In genomic region chr15:65375871-65376552, GRCh38 we compare ENCODE assay signal across 13 cellular contexts. TPM values are rescaled to one million over a fixed set of nuclear protein-coding genes. Genes with fewer than 3 reads are reported as not detected.
A peak's percentile ranks its signal among the peaks of the same experiment; 100 is the strongest.
DNase-seq lines count a peak whose midpoint lies in the region; ATAC-seq, FAIRE-seq and TF ChIP-seq lines count a peak whose summit lies in the region.
"Had no signal": no experiment of that assay in that cellular context is flagged by ENCODE, and none has a peak within 500 bp of the region (broad histone marks: within the 10 kb centered on the region; RNA-seq: fewer than 3 reads in every experiment).

No MANE protein-coding gene starts in this region.

- RAD21 ChIA-PET in GM12878 (lab: Charles Lee; ENCODE audit: unreplicated experiment), result no interaction called here

- H2AFZ ChIP-seq in GM12878 (ENCODE audit: control insufficient read depth, low read depth, low read length), result no peak overlapping the region

- H4K20me1 ChIP-seq in GM12878 (ENCODE audit: control insufficient read depth, insufficient read depth), result no peaks in the 10 kb centered on the region

- H3K4me3 ChIP-seq in cardiac muscle cell (peak overlapping the region; percentile 91), heart left ventricle (peak overlapping the region in 1 of 12 donors; percentile 58), GM12878 (no peak overlapping the region), mesodermal cell (ENCODE audit: extremely low read depth, insufficient read depth, low read length, poor library complexity, severe bottlenecking) (peak overlapping the region; percentile 88), upper lobe of right lung (no peak overlapping the region)

- no peak for TF ChIP-seq EP300 in GM12878 (IDR thresholded peaks at IDR 0.05; ENCODE audit: borderline replicate concordance in 1 of 2, control insufficient read depth in 1 of 2, low read depth in 2 of 2, low read length in 2 of 2)

- H3K4me1 ChIP-seq in cardiac muscle cell (ENCODE audit: low read depth), result peaks cover 11% of the 10 kb centered on the region
- H3K4me1 ChIP-seq in heart left ventricle, result peaks cover 0 to 26% (median 14%) of the 10 kb centered on the region in 12 donors
- no peaks in the 10 kb centered on the region for H3K4me1 ChIP-seq in GM12878 (ENCODE audit: control insufficient read depth, insufficient read depth, low read length)
- H3K4me1 ChIP-seq in mesodermal cell (ENCODE audit: control insufficient read depth, insufficient read depth, low read length, poor library complexity, severe bottlenecking), result peaks cover 39% of the 10 kb centered on the region
- peaks cover 12% of the 10 kb centered on the region for H3K4me1 ChIP-seq in upper lobe of right lung

- POLR2A ChIA-PET in GM12878 (lab: Charles Lee), result no interaction called here

- H3K36me3 ChIP-seq in cardiac muscle cell, result peaks cover 4% of the 10 kb centered on the region
- H3K36me3 ChIP-seq in heart left ventricle, result no peaks in the 10 kb centered on the region
- H3K36me3 ChIP-seq in GM12878 (ENCODE audit: control insufficient read depth in 2 of 2, insufficient read depth in 2 of 2, low read length in 1 of 2), result no peaks in the 10 kb centered on the region
- peaks cover 35% of the 10 kb centered on the region for H3K36me3 ChIP-seq in mesodermal cell (ENCODE audit: control insufficient read depth, insufficient read depth, low read length)
- H3K36me3 ChIP-seq in upper lobe of right lung, result no peaks in the 10 kb centered on the region

- no TSS peak for BruUV-seq in GM12878 (replicated peaks; lab: Mats Ljungman, UMichigan)

- no peaks in the 10 kb centered on the region for H3K27me3 ChIP-seq in cardiac muscle cell
- peaks cover 0 to 71% (median 18%) of the 10 kb centered on the region in 9 donors for H3K27me3 ChIP-seq in heart left ventricle
- peaks cover 20 to 32% of the 10 kb centered on the region in 2 experiments for H3K27me3 ChIP-seq in GM12878 (replicated peaks in 1 of 2; ENCODE audit: control insufficient read depth in 2 of 2, insufficient read depth in 2 of 2, low read length in 1 of 2)
- H3K27me3 ChIP-seq in upper lobe of right lung, result peaks cover 57% of the 10 kb centered on the region

- DNase-seq in cardiac muscle cell (ENCODE audit: low read depth in 1 of 2, low spot score in 1 of 2) (no peak), heart left ventricle (no peak), GM12878 (ENCODE audit: low read depth, low spot score) (no peak), upper lobe of right lung (peak; percentile 37), 8988T (no peak), AG08395 (ENCODE audit: low spot score) (no peak)
- DNase-seq in activated T-helper 2 cell treated with anti-CD3 and anti-CD28 coated beads, Interferon-gamma antibody, Interleukin-2, Interleukin-4, amounts not matched to agents 10 μg/mL and 5 μg/mL and 100 μg/mL, durations not matched to agents 14 hours and 24 hours and 36 hours (ENCODE audit: low spot score), result no peak
- DNase-seq: activated CD4-positive, alpha-beta T cell treated with anti-CD3 and anti-CD28 coated beads for 4 hours; cerebellar nuclear complex; NCI-H2029 treated with DMSO at 0.1 percent for 48 hours had no signal

- H3K27ac Mint-ChIP-seq in activated T-helper 2 cell treated with anti-CD3 and anti-CD28 coated beads, Interferon-gamma antibody, Interleukin-2, Interleukin-4, amounts not matched to agents 10 μg/mL and 5 μg/mL and 100 μg/mL, durations not matched to agents 14 hours and 24 hours and 36 hours, result no peak overlapping the region

- H3K27ac ChIP-seq in cardiac muscle cell (no peak overlapping the region), heart left ventricle (no peak overlapping the region), GM12878 (ENCODE audit: control insufficient read depth, insufficient read depth) (no peak overlapping the region), mesodermal cell (ENCODE audit: low read depth, low read length, severe bottlenecking) (no peak overlapping the region), upper lobe of right lung (no peak overlapping the region)

- ATAC-seq in heart left ventricle, result no peak
- no peak for ATAC-seq in GM12878
- ATAC-seq in upper lobe of right lung, result no peak

- SMC1A ChIA-PET in GM12878 (lab: Charles Lee; ENCODE audit: uncharacterized antibody, unreplicated experiment), result interaction anchor here (0.5 kb wide), 1 partner anchor 389 kb away, joined by 3 read pairs; no protein-coding TSS in a partner anchor

- CTCF ChIA-PET in GM12878 (lab: Yijun Ruan, JAX), result interaction anchor here (0.8 kb wide), 1 partner anchor 9 kb away, joined by 3 read pairs; no protein-coding TSS in a partner anchor

- FAIRE-seq in GM12878 (lab: Jason Lieb, UNC), result no peak

- no peaks in the 10 kb centered on the region for H3K9me3 ChIP-seq in cardiac muscle cell (ENCODE audit: low read depth)
- H3K9me3 ChIP-seq in heart left ventricle, result no peaks in the 10 kb centered on the region
- H3K9me3 ChIP-seq in GM12878 (replicated peaks; ENCODE audit: control insufficient read depth, insufficient read depth, low read length), result no peaks in the 10 kb centered on the region
- H3K9me3 ChIP-seq in mesodermal cell (ENCODE audit: control insufficient read depth, low read length), result no peaks in the 10 kb centered on the region
- no peaks in the 10 kb centered on the region for H3K9me3 ChIP-seq in upper lobe of right lung

- H3K79me2 ChIP-seq in GM12878 (ENCODE audit: control insufficient read depth, insufficient read depth, low read length), result no peaks in the 10 kb centered on the region

- H3K9ac ChIP-seq in GM12878 (ENCODE audit: control insufficient read depth, insufficient read depth, low read length), result no peak overlapping the region

- intact Hi-C loops in heart left ventricle (cut with DNase I), result no loop called here
- intact Hi-C loops in GM12878 (cut with micrococcal nuclease; ENCODE audit: unreplicated experiment), result no loop called here
- intact Hi-C loops in upper lobe of right lung (cut with DNase I), result no loop called here
- intact Hi-C loops in activated T-helper 2 cell treated with anti-CD3 and anti-CD28 coated beads, Interferon-gamma antibody, Interleukin-2, Interleukin-4, amounts not matched to agents 10 μg/mL and 5 μg/mL and 100 μg/mL, durations not matched to agents 14 hours and 24 hours and 36 hours (cut with micrococcal nuclease), result no loop called here

- H3K4me1 Mint-ChIP-seq in activated T-helper 2 cell treated with anti-CD3 and anti-CD28 coated beads, Interferon-gamma antibody, Interleukin-2, Interleukin-4, amounts not matched to agents 10 μg/mL and 5 μg/mL and 100 μg/mL, durations not matched to agents 14 hours and 24 hours and 36 hours (ENCODE audit: low read depth), result peaks cover 4% of the 10 kb centered on the region

- in situ Hi-C loops in GM12878 (cut with MboI), result no loop called here

- no peaks in the 10 kb centered on the region for H3K9me3 Mint-ChIP-seq in activated T-helper 2 cell treated with anti-CD3 and anti-CD28 coated beads, Interferon-gamma antibody, Interleukin-2, Interleukin-4, amounts not matched to agents 10 μg/mL and 5 μg/mL and 100 μg/mL, durations not matched to agents 14 hours and 24 hours and 36 hours

- H3K4me2 ChIP-seq in GM12878 (ENCODE audit: control insufficient read depth, insufficient read depth), result no peak overlapping the region

- H3K36me3 Mint-ChIP-seq in activated T-helper 2 cell treated with anti-CD3 and anti-CD28 coated beads, Interferon-gamma antibody, Interleukin-2, Interleukin-4, amounts not matched to agents 10 μg/mL and 5 μg/mL and 100 μg/mL, durations not matched to agents 14 hours and 24 hours and 36 hours (ENCODE audit: low read depth), result no peaks in the 10 kb centered on the region

- no peak for TF ChIP-seq POLR2A in heart left ventricle (IDR thresholded peaks at IDR 0.05)
- no peak for TF ChIP-seq POLR2A in GM12878 (IDR thresholded peaks at IDR 0.05; ENCODE audit: low read depth, low read length)

- no peak overlapping the region for H3K4me3 Mint-ChIP-seq in activated T-helper 2 cell treated with anti-CD3 and anti-CD28 coated beads, Interferon-gamma antibody, Interleukin-2, Interleukin-4, amounts not matched to agents 10 μg/mL and 5 μg/mL and 100 μg/mL, durations not matched to agents 14 hours and 24 hours and 36 hours (ENCODE audit: low read depth)

- WGBS in heart left ventricle, 4 donors, result 31 to 52% (median 37%) methylated on average over 4 of the region's 4 CpGs
- WGBS in GM12878 (ENCODE audit: insufficient coverage, insufficient replicate concordance, low lambda C conversion rate, missing lambda C conversion rate), result 35% methylated on average over 4 of the region's 4 CpGs
- 38% methylated on average over 2 of the region's 4 CpGs; no CpG with 5 or more reads in 1 of the 2 experiments for WGBS in mesodermal cell (ENCODE audit: insufficient coverage in 2 of 2), 2 experiments

- TF ChIP-seq RAD21 in GM12878 (IDR thresholded peaks at IDR 0.05; ENCODE audit: insufficient read depth, low read depth, low read length), result no peak

- TF ChIP-seq CTCF in cardiac muscle cell (IDR thresholded peaks at IDR 0.05; ENCODE audit: low read depth, low read length), result no peak
- no peak for TF ChIP-seq CTCF in heart left ventricle (IDR thresholded peaks at IDR 0.05)
- TF ChIP-seq CTCF in GM12878 (IDR thresholded peaks at IDR 0.05 in 2 of 3, conservative IDR thresholded peaks at IDR 0.05 in 1 of 3; ENCODE audit: control insufficient read depth in 2 of 3, extremely low read depth in 1 of 3, insufficient read depth in 1 of 3, low read depth in 3 of 3, low read length in 3 of 3), result no peak
- TF ChIP-seq CTCF in upper lobe of right lung (IDR thresholded peaks at IDR 0.05), result no peak

- H3K27me3 Mint-ChIP-seq in activated T-helper 2 cell treated with anti-CD3 and anti-CD28 coated beads, Interferon-gamma antibody, Interleukin-2, Interleukin-4, amounts not matched to agents 10 μg/mL and 5 μg/mL and 100 μg/mL, durations not matched to agents 14 hours and 24 hours and 36 hours (ENCODE audit: low read depth), result peaks cover 59% of the 10 kb centered on the region

RNA-seq across cellular contexts. Expression of gene IGDCC3, which starts 1.8 kb away (rescaled TPM):
- total RNA-seq in cardiac muscle cell (41.9 and 54.6 TPM in 2 replicates), heart left ventricle (under 1 TPM in 3 of 9 donors, not detected in 6; 0.09 to 0.33 (median 0.22) TPM), GM12878 (2014; rRNA removed) (not detected in 2 replicates), GM12878 (2014; rRNA removed; fragmentation: Illumina TruSeq; extraction: Trizol) (not detected in 2 replicates), GM12878 (2021) (0.10 and 0.13 TPM in 2 replicates), upper lobe of right lung (not detected)
- polyA plus RNA-seq in cardiac muscle cell (41.1 and 52.4 TPM in 2 replicates), heart left ventricle (under 1 TPM in 1 of 2 donors, not detected in 1; 0.07 TPM), GM12878 (2011; rRNA removed) (not detected in 2 replicates), GM12878 (2014; fragmentation: Illumina TruSeq; extraction: Trizol) (not detected in 2 replicates), GM12878 (2014; fragmentation: Nextera tagmentation; extraction: Ambion mirVana) (not detected), GM12878 (2014; rRNA removed) (not detected in 2 replicates), GM12878 (2016; fragmentation: Nextera tagmentation; extraction: Ambion mirVana) (under 1 TPM; 0.15 to 0.20 TPM)
- not detected in 2 replicates for total RNA-seq in GM12878 (2013; cell fraction: nucleolus; rRNA removed)
- not detected for polyA plus RNA-seq in GM12878 (2011; ENCODE audit: low read depth)
- polyA plus RNA-seq in GM12878 (2011; cell fraction: cytosol; rRNA removed), result not detected in 2 replicates
- polyA plus RNA-seq in GM12878 (2011; cell fraction: nucleus; rRNA removed), result not detected in 2 replicates
- polyA plus RNA-seq in GM12878 (2012), result not detected in 2 replicates
- not detected in 2 replicates for polyA minus RNA-seq in GM12878 (2011; rRNA and poly(A)+ RNA removed)
- polyA minus RNA-seq in GM12878 (2011; cell fraction: cytosol; rRNA and poly(A)+ RNA removed), result not detected in 2 replicates
- not detected in 2 replicates for polyA minus RNA-seq in GM12878 (2011; cell fraction: nucleus; rRNA and poly(A)+ RNA removed)
- 113 TPM for polyA plus RNA-seq in mesodermal cell (2013, experiment 1 of 2)
- polyA plus RNA-seq in mesodermal cell (2013, experiment 2 of 2), result 107 TPM
- not detected in 2 replicates for total RNA-seq in activated T-helper 2 cell treated with anti-CD3 and anti-CD28 coated beads, Interferon-gamma antibody, Interleukin-2, Interleukin-4, amounts not matched to agents 10 μg/mL and 5 μg/mL and 100 μg/mL, durations not matched to agents 14 hours and 24 hours and 36 hours
- total RNA-seq: fibroblast of lung had no signal
- polyA plus RNA-seq: BJ had no signal

RNA-seq across cellular contexts. Expression of gene IGDCC4, which starts 46.7 kb away (rescaled TPM):
- total RNA-seq in cardiac muscle cell (5.2 and 7.1 TPM in 2 replicates), heart left ventricle (1 to 10 TPM in 4 of 9 donors, under 1 TPM in 5; 0.25 to 2.7 (median 0.75) TPM), GM12878 (2014; rRNA removed) (0.05 and 0.06 TPM in 2 replicates), GM12878 (2014; rRNA removed; fragmentation: Illumina TruSeq; extraction: Trizol) (0.04 and 0.09 TPM in 2 replicates), GM12878 (2021) (0.21 and 0.74 TPM in 2 replicates), upper lobe of right lung (0.38 TPM)
- polyA plus RNA-seq in cardiac muscle cell (4.5 and 5.8 TPM in 2 replicates), heart left ventricle (under 1 TPM; 0.22 to 0.80 TPM), GM12878 (2011; rRNA removed) (0.18 and 0.27 TPM in 2 replicates), GM12878 (2014; fragmentation: Illumina TruSeq; extraction: Trizol) (0.18 and 0.29 TPM in 2 replicates), GM12878 (2014; fragmentation: Nextera tagmentation; extraction: Ambion mirVana) (under 1 TPM; 0.08 to 0.16 TPM), GM12878 (2014; rRNA removed) (0.24 and 0.41 TPM in 2 replicates), GM12878 (2016; fragmentation: Nextera tagmentation; extraction: Ambion mirVana) (under 1 TPM; 0.06 to 0.17 TPM)
- total RNA-seq in GM12878 (2013; cell fraction: nucleolus; rRNA removed), result 10.0 and 14.3 TPM in 2 replicates
- 0.16 TPM for polyA plus RNA-seq in GM12878 (2011; ENCODE audit: low read depth)
- 0.19 and 0.22 TPM in 2 replicates for polyA plus RNA-seq in GM12878 (2011; cell fraction: cytosol; rRNA removed)
- 1.8 and 2.2 TPM in 2 replicates for polyA plus RNA-seq in GM12878 (2011; cell fraction: nucleus; rRNA removed)
- 0.37 and 0.55 TPM in 2 replicates for polyA plus RNA-seq in GM12878 (2012)
- 0.15 and 1.8 TPM in 2 replicates for polyA minus RNA-seq in GM12878 (2011; rRNA and poly(A)+ RNA removed)
- not detected in 2 replicates for polyA minus RNA-seq in GM12878 (2011; cell fraction: cytosol; rRNA and poly(A)+ RNA removed)
- 0.97 and 1.1 TPM in 2 replicates for polyA minus RNA-seq in GM12878 (2011; cell fraction: nucleus; rRNA and poly(A)+ RNA removed)
- 11.1 TPM for polyA plus RNA-seq in mesodermal cell (2013, experiment 1 of 2)
- polyA plus RNA-seq in mesodermal cell (2013, experiment 2 of 2), result 11.0 TPM
- total RNA-seq in activated T-helper 2 cell treated with anti-CD3 and anti-CD28 coated beads, Interferon-gamma antibody, Interleukin-2, Interleukin-4, amounts not matched to agents 10 μg/mL and 5 μg/mL and 100 μg/mL, durations not matched to agents 14 hours and 24 hours and 36 hours, result 0.18 and 0.39 TPM in 2 replicates

Comparison
In these comparisons a context has a peak if more than half of its experiments do, and no peak if none do; other contexts are left out.
1. RNA of gene IGDCC3, which starts 1.8 kb away (total RNA-seq): 41.9 to 54.6 TPM in cardiac muscle cell; 0.09 to 0.33 TPM in heart left ventricle, not detected in upper lobe of right lung (single experiment), 0.10 to 0.13 TPM in GM12878 and not detected in activated T-helper 2 cell treated with anti-CD3 and anti-CD28 coated beads, Interferon-gamma antibody, Interleukin-2, Interleukin-4, amounts not matched to agents 10 μg/mL and 5 μg/mL and 100 μg/mL, durations not matched to agents 14 hours and 24 hours and 36 hours; every median in the first group is over 10 times any median in the second.
2. H3K4me3 ChIP-seq: peak in cardiac muscle cell (single experiment) and mesodermal cell (single experiment); none in GM12878 (single experiment) and upper lobe of right lung (single experiment).